Comparison of ENCODE assay signal across 12 cellular contexts in the genomic region with DNA sequence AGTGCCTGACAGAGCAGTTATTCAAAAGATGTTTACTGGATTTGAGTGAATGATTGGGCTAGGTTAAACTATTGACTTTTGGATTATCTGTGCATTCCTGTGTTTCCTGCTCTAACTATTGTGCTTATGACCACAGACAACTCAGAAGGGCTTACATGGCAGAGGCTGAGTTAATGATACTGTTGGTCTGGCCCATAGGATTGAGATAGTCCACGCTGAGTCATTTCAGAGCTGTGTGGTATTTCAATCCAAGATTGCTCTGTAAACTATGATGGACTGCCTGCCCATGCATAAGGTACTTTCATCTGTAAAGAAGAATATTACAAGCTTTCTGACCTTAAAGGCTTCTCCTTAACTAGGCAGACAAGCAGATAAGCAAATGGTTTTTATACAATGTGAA. TPM values are rescaled to one million over a fixed set of nuclear protein-coding genes. Genes with fewer than 3 reads are reported as not detected.
DNase-seq lines count a peak whose midpoint lies in the region; ATAC-seq and TF ChIP-seq lines count a peak whose summit lies in the region.
"Had no signal": no experiment of that assay in that cellular context is flagged by ENCODE, and none has a peak within 500 bp of the region (broad histone marks: within the 10 kb centered on the region; RNA-seq: fewer than 3 reads in every experiment).

No MANE protein-coding gene starts in this region.

- DNase-seq in GM04504 (ENCODE audit: low read depth) (peak; percentile 36), HPDE6-E6E7 (ENCODE audit: extremely low spot score) (peak; percentile 31), cardiac fibroblast (ENCODE audit: low read depth in 2 of 2) (peak; percentile 61 to 75), trophoblast cell (peak in 1 of 2 donors; percentile 48), posterior cingulate gyrus (no peak), NCI-H2196 treated with DMSO at 0.1 percent for 48 hours (lab: John Stamatoyannopoulos, UW; ENCODE audit: unreplicated experiment) (no peak), mucosa of descending colon (no peak), NOMO-1 treated with DMSO at 0.1 percent for 48 hours (lab: John Stamatoyannopoulos, UW; ENCODE audit: unreplicated experiment) (no peak)
- DNase-seq: activated T-cell treated with anti-CD3 and anti-CD28 coated beads, Interleukin-2, amount 50 U/mL, for 4 hours; cerebellar nuclear complex; hippocampal formation; sigmoid colon had no signal

- H3K4me1 ChIP-seq in trophoblast cell (ENCODE audit: control insufficient read depth in 1 of 2, insufficient read depth in 2 of 2, low read length in 2 of 2): peaks cover 3 to 15% of the 10 kb centered on the region in 2 experiments
- no peaks in the 10 kb centered on the region for H3K4me1 ChIP-seq in mucosa of descending colon (ENCODE audit: low read depth)

- H2BK12ac ChIP-seq in trophoblast cell (ENCODE audit: low read length): peak overlapping the region; percentile 88

- H3K79me2 ChIP-seq in trophoblast cell (ENCODE audit: control insufficient read depth, insufficient read depth, low read length, poor library complexity): peaks cover 2% of the 10 kb centered on the region

- H3K18ac ChIP-seq in trophoblast cell (ENCODE audit: low read length): no peak overlapping the region

- H3K9ac ChIP-seq in trophoblast cell (ENCODE audit: low read length): no peak overlapping the region

- H3K27ac ChIP-seq in trophoblast cell (ENCODE audit: low read depth, low read length): peak overlapping the region; percentile 97

- WGBS in trophoblast cell (ENCODE audit: extremely low coverage, insufficient coverage, insufficient read length): no CpG with 5 or more reads among the region's 1 CpG

- H4K91ac ChIP-seq in trophoblast cell (ENCODE audit: low read depth, low read length): peak overlapping the region; percentile 80

- H3K36me3 ChIP-seq in trophoblast cell (ENCODE audit: control insufficient read depth in 1 of 2, insufficient read depth in 2 of 2, low read length in 2 of 2) (no peaks in the 10 kb centered on the region), mucosa of descending colon (ENCODE audit: low read depth) (no peaks in the 10 kb centered on the region)
- H3K36me3 ChIP-seq: sigmoid colon had no signal

- no peak for TF ChIP-seq CTCF in cardiac fibroblast (IDR thresholded peaks at IDR 0.05; ENCODE audit: low read depth, low read length)
- no peak for TF ChIP-seq CTCF in mucosa of descending colon (IDR thresholded peaks at IDR 0.05)

- peak overlapping the region; percentile 87 for H2BK120ac ChIP-seq in trophoblast cell (ENCODE audit: insufficient read depth, low read length, poor library complexity)

- H2AFZ ChIP-seq in trophoblast cell (ENCODE audit: insufficient read depth, low read length, poor library complexity): no peak overlapping the region

- H3K4ac ChIP-seq in trophoblast cell (ENCODE audit: low read depth, low read length): peak overlapping the region; percentile 65

- H3K79me1 ChIP-seq in trophoblast cell (ENCODE audit: low read length): peaks cover 29% of the 10 kb centered on the region

- no peak overlapping the region for H3K23ac ChIP-seq in trophoblast cell (ENCODE audit: low read length)

- H3K4me3 ChIP-seq in cardiac fibroblast (replicated peaks in 1 of 2; ENCODE audit: low read depth in 2 of 2, low read length in 2 of 2): no peak overlapping the region
- no peak overlapping the region for H3K4me3 ChIP-seq in trophoblast cell (ENCODE audit: low read depth, low read length)
- no peak overlapping the region for H3K4me3 ChIP-seq in mucosa of descending colon
- H3K4me3 ChIP-seq: sigmoid colon had no signal

- intact Hi-C loops in posterior cingulate gyrus (cut with DNase I): no loop called here
- intact Hi-C loops in mucosa of descending colon (cut with DNase I, micrococcal nuclease): no loop called here

- H3K4me2 ChIP-seq in trophoblast cell (ENCODE audit: low read length): no peak overlapping the region

- peak overlapping the region; percentile 86 for H2BK5ac ChIP-seq in trophoblast cell (ENCODE audit: low read depth, low read length, poor library complexity)

- no peak overlapping the region for H4K8ac ChIP-seq in trophoblast cell (ENCODE audit: low read depth, low read length)

- no peak overlapping the region for H2AK5ac ChIP-seq in trophoblast cell (ENCODE audit: low read length)

- no peak overlapping the region for H4K12ac ChIP-seq in trophoblast cell (ENCODE audit: low read depth, low read length)

- no peaks in the 10 kb centered on the region for H3K27me3 ChIP-seq in trophoblast cell (ENCODE audit: insufficient read depth, low read length)
- H3K27me3 ChIP-seq: sigmoid colon had no signal

- H3K14ac ChIP-seq in trophoblast cell (ENCODE audit: low read length): peak overlapping the region; percentile 59

- H3K9me3 ChIP-seq in trophoblast cell (ENCODE audit: insufficient read depth, low read depth, low read length) (no peaks in the 10 kb centered on the region), mucosa of descending colon (no peaks in the 10 kb centered on the region)
- H3K9me3 ChIP-seq: sigmoid colon had no signal

- no peak for ATAC-seq in mucosa of descending colon
- ATAC-seq: activated T-cell treated with anti-CD3 and anti-CD28 coated beads, Interleukin-2, amount 50 U/mL, for 4 hours had no signal

RNA-seq across cellular contexts. Expression of gene SLIT3, which starts 49.1 kb away (rescaled TPM):
- 56.0 and 60.2 TPM in 2 replicates for polyA plus RNA-seq in trophoblast cell (2013)
- 10 to 100 TPM in 2 of 3 donors, 1 to 10 TPM in 1; 4.2 to 25.5 (median 16.1) TPM for total RNA-seq in mucosa of descending colon

Comparison
In these comparisons a context has a peak if more than half of its experiments do, and no peak if none do; other contexts are left out.
1. DNase-seq: peak in GM04504 (single experiment), HPDE6-E6E7 (single experiment) and cardiac fibroblast (2 of 2); none in posterior cingulate gyrus (0 of 10), NCI-H2196 treated with DMSO at 0.1 percent for 48 hours (single experiment), mucosa of descending colon (0 of 3) and NOMO-1 treated with DMSO at 0.1 percent for 48 hours (single experiment).